Comparison of ENCODE assay signal across 8 cellular contexts in the genomic region with DNA sequence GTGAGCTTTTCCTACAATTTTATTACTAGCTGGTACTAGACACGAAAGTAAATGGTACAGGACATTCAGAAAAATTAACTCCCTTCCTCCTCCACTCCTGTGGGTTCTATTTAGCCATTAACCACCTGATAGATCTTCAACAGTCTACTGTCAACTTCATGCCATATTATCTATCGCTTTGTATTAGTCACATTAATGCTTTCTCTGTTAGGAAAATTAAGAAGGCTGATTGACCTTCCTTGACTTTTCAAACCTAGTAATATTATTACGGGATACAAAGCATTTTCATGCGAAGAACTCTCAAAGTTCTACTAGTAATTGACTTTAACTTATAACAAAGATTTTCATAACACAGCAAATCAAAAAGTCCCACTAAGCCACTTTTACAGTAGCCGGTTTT. TPM values are rescaled to one million over a fixed set of nuclear protein-coding genes. Genes with fewer than 3 reads are reported as not detected.
DNase-seq lines count a peak whose midpoint lies in the region; ATAC-seq and TF ChIP-seq lines count a peak whose summit lies in the region.

No MANE protein-coding gene starts in this region.

- H3K27ac ChIP-seq in left lung (no peak overlapping the region), thoracic aorta (no peak overlapping the region)

- ATAC-seq in activated CD8-positive, alpha-beta memory T cell treated with anti-CD3 and anti-CD28 coated beads, Interleukin-2, amount 10 ng/mL, durations not matched to agents 7 days and 5 days: no peak
- ATAC-seq in activated naive CD8-positive, alpha-beta T cell treated with anti-CD3 and anti-CD28 coated beads, Interleukin-2, amount 10 ng/mL, durations not matched to agents 7 days and 5 days (ENCODE audit: low read depth): no peak
- ATAC-seq in left lung (no peak), thoracic aorta (ENCODE audit: insufficient number of reproducible peaks, low FRiP score, low read depth) (no peak), GM21619 (IDR thresholded peaks at IDR 0.05; ENCODE audit: unreplicated experiment) (no peak)

- H3K4me3 Mint-ChIP-seq in activated CD8-positive, alpha-beta memory T cell treated with anti-CD3 and anti-CD28 coated beads, Interleukin-2, amount 10 ng/mL, durations not matched to agents 7 days and 5 days: peak overlapping the region; percentile 98
- H3K4me3 Mint-ChIP-seq in activated naive CD8-positive, alpha-beta T cell treated with anti-CD3 and anti-CD28 coated beads, Interleukin-2, amount 10 ng/mL, durations not matched to agents 7 days and 5 days: peak overlapping the region; percentile 97

- peaks cover 6% of the 10 kb centered on the region for H3K9me3 Mint-ChIP-seq in activated CD8-positive, alpha-beta memory T cell treated with anti-CD3 and anti-CD28 coated beads, Interleukin-2, amount 10 ng/mL, durations not matched to agents 7 days and 5 days (ENCODE audit: low read depth)
- H3K9me3 Mint-ChIP-seq in activated naive CD8-positive, alpha-beta T cell treated with anti-CD3 and anti-CD28 coated beads, Interleukin-2, amount 10 ng/mL, durations not matched to agents 7 days and 5 days: peaks cover 17% of the 10 kb centered on the region

- H3K27ac Mint-ChIP-seq in activated CD8-positive, alpha-beta memory T cell treated with anti-CD3 and anti-CD28 coated beads, Interleukin-2, amount 10 ng/mL, durations not matched to agents 7 days and 5 days: peak overlapping the region; percentile 90
- H3K27ac Mint-ChIP-seq in activated naive CD8-positive, alpha-beta T cell treated with anti-CD3 and anti-CD28 coated beads, Interleukin-2, amount 10 ng/mL, durations not matched to agents 7 days and 5 days: peak overlapping the region; percentile 86

- CTCF ChIA-PET in activated CD8-positive, alpha-beta memory T cell treated with anti-CD3 and anti-CD28 coated beads, Interleukin-2, amount 10 ng/mL, durations not matched to agents 7 days and 5 days (lab: Charles Lee): interaction anchor here (0.5 to 6.2 kb wide), 8 partner anchors 8 to 324 kb away, joined by 3 to 30 read pairs (median 5); no protein-coding TSS in a partner anchor

- H3K4me1 Mint-ChIP-seq in activated CD8-positive, alpha-beta memory T cell treated with anti-CD3 and anti-CD28 coated beads, Interleukin-2, amount 10 ng/mL, durations not matched to agents 7 days and 5 days: peaks cover 41% of the 10 kb centered on the region
- H3K4me1 Mint-ChIP-seq in activated naive CD8-positive, alpha-beta T cell treated with anti-CD3 and anti-CD28 coated beads, Interleukin-2, amount 10 ng/mL, durations not matched to agents 7 days and 5 days: peaks cover 35% of the 10 kb centered on the region

- H3K27me3 ChIP-seq in left lung: no peaks in the 10 kb centered on the region
- H3K27me3 ChIP-seq in thoracic aorta (replicated peaks; ENCODE audit: insufficient read depth): no peaks in the 10 kb centered on the region

- H3K36me3 Mint-ChIP-seq in activated CD8-positive, alpha-beta memory T cell treated with anti-CD3 and anti-CD28 coated beads, Interleukin-2, amount 10 ng/mL, durations not matched to agents 7 days and 5 days: peaks cover 26% of the 10 kb centered on the region
- peaks cover 23% of the 10 kb centered on the region for H3K36me3 Mint-ChIP-seq in activated naive CD8-positive, alpha-beta T cell treated with anti-CD3 and anti-CD28 coated beads, Interleukin-2, amount 10 ng/mL, durations not matched to agents 7 days and 5 days

- intact Hi-C loops in left lung (cut with DNase I): loop anchor here in 1 of 2 donors (10.0 kb wide), 1 partner anchor 243 kb away; no protein-coding TSS in a partner anchor

- no peak for DNase-seq in activated CD8-positive, alpha-beta memory T cell treated with anti-CD3 and anti-CD28 coated beads, Interleukin-2, amount 10 ng/mL, durations not matched to agents 7 days and 5 days
- no peak for DNase-seq in activated CD8-positive, alpha-beta memory T cell treated with anti-CD3 and anti-CD28 coated beads, Interleukin-2, amount 50 U/mL, for 48 hours
- no peak for DNase-seq in activated naive CD8-positive, alpha-beta T cell treated with anti-CD3 and anti-CD28 coated beads, Interleukin-2, amount 10 ng/mL, durations not matched to agents 7 days and 5 days
- DNase-seq in left lung: no peak
- no peak for DNase-seq in thoracic aorta (ENCODE audit: low spot score)
- DNase-seq in foreskin melanocyte: no peak
- DNase-seq in KBM-7: no peak

- POLR2A ChIA-PET in activated naive CD8-positive, alpha-beta T cell treated with anti-CD3 and anti-CD28 coated beads, Interleukin-2, amount 10 ng/mL, durations not matched to agents 7 days and 5 days (lab: Charles Lee): interaction anchor here (1.3 to 2.6 kb wide), 4 partner anchors 9 to 86 kb away, joined by 3 to 10 read pairs (median 8); partner anchors contain the start of gene MSANTD3

- in situ Hi-C loops in KBM-7 (cut with MboI; ENCODE audit: low pct_unique_long_range_greater_than_20kb, low sequenced_read_pairs): no loop called here

- TF ChIP-seq CTCF in left lung (IDR thresholded peaks at IDR 0.05) (no peak), thoracic aorta (IDR thresholded peaks at IDR 0.05) (no peak)

- H3K4me1 ChIP-seq in left lung (peaks cover 12 to 20% of the 10 kb centered on the region in 2 donors), thoracic aorta (ENCODE audit: control insufficient read depth in 1 of 2, low read depth in 2 of 2) (peaks cover 8 to 15% of the 10 kb centered on the region in 2 donors)

- H3K4me3 ChIP-seq in left lung (peak overlapping the region; percentile 83 to 85), thoracic aorta (peak overlapping the region; percentile 98)

- H3K36me3 ChIP-seq in left lung: no peaks in the 10 kb centered on the region
- H3K36me3 ChIP-seq in thoracic aorta: no peaks in the 10 kb centered on the region

- H3K27me3 Mint-ChIP-seq in activated CD8-positive, alpha-beta memory T cell treated with anti-CD3 and anti-CD28 coated beads, Interleukin-2, amount 10 ng/mL, durations not matched to agents 7 days and 5 days: no peaks in the 10 kb centered on the region
- no peaks in the 10 kb centered on the region for H3K27me3 Mint-ChIP-seq in activated naive CD8-positive, alpha-beta T cell treated with anti-CD3 and anti-CD28 coated beads, Interleukin-2, amount 10 ng/mL, durations not matched to agents 7 days and 5 days

- H3K9me3 ChIP-seq in left lung (no peaks in the 10 kb centered on the region), thoracic aorta (no peaks in the 10 kb centered on the region)

RNA-seq across cellular contexts. Expression of gene TEX10, which starts 1.2 kb away (rescaled TPM):
- 10 to 100 TPM; 21.0 to 24.4 TPM for total RNA-seq in activated CD8-positive, alpha-beta memory T cell treated with anti-CD3 and anti-CD28 coated beads, Interleukin-2, amount 10 ng/mL, durations not matched to agents 7 days and 5 days
- 10 to 100 TPM; 18.6 to 19.8 TPM for total RNA-seq in activated naive CD8-positive, alpha-beta T cell treated with anti-CD3 and anti-CD28 coated beads, Interleukin-2, amount 10 ng/mL, durations not matched to agents 7 days and 5 days
- total RNA-seq in left lung: 10 to 100 TPM; 10.5 to 13.7 TPM
- 10 to 100 TPM in 1 of 2 donors, 1 to 10 TPM in 1; 9.6 to 18.0 TPM for total RNA-seq in thoracic aorta
